In the genomic region with DNA sequence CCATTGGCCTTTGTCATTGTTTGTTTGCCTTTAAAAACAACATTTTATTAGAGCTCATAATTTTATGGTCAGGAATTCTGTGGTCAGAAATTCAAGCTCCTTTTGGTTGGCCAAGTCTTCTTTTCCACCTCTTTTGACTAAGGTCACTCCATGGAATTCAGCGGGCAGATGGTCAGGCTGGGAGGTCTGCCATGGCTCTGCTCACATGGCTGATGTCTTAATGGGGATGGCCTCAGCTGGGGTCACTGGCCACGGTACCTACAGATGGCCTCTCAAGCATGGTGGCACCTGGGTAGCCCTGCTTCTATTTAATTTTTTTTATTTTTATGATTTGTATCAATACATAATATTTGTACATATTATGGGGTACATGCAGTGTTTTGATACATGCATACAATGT, we compare ENCODE assay signal across 27 cellular contexts.
"Had no signal": no experiment of that assay in that cellular context is flagged by ENCODE, and none has a peak within 500 bp of the region (broad histone marks: within the 10 kb centered on the region; RNA-seq: fewer than 3 reads in every experiment).

No MANE protein-coding gene starts in this region.

- H3K4me3 ChIP-seq: stomach, suprapubic skin, testis, thoracic aorta, thyroid gland, tibial artery, tibial nerve, transverse colon, upper lobe of left lung, upper lobe of right lung, uterus, vagina had no signal

- H3K9me3 ChIP-seq: suprapubic skin, testis, thoracic aorta, thyroid gland, tibial artery, tibial nerve, transverse colon, upper lobe of left lung, upper lobe of right lung, uterus, vagina had no signal

- H3K36me3 ChIP-seq: stomach, suprapubic skin, thoracic aorta, thyroid gland, tibial artery, tibial nerve, transverse colon, upper lobe of left lung, upper lobe of right lung, uterus, vagina had no signal

- DNase-seq: stimulated activated CD4-positive, alpha-beta T cell treated with anti-CD3 and anti-CD28 coated beads, Interleukin-2, amount 100 ng/mL, for 48 hours; stimulated activated CD4-positive, alpha-beta T cell treated with anti-CD3 and anti-CD28 coated beads, Interleukin-4, amount 100 ng/mL, for 1 hour; stimulated activated CD4-positive, alpha-beta T cell treated with anti-CD3 and anti-CD28 coated beads, Interleukin-4, amount 100 ng/mL, for 24 hours; stimulated activated CD4-positive, alpha-beta T cell treated with anti-CD3 and anti-CD28 coated beads, Interleukin-4, amount 100 ng/mL, for 4 hours; stimulated activated CD8-positive, alpha-beta memory T cell treated with anti-CD3 and anti-CD28 coated beads, Interleukin-4, amount 100 ng/mL, for 48 hours; stimulated activated naive B cell treated with anti-CD40 and anti-IgM and Interleukin-4, amounts not matched to agents 10 μg/mL and 1 μg/mL and 100 μg/mL, for 72 hours; stimulated activated naive CD4-positive, alpha-beta T cell; stimulated activated naive CD4-positive, alpha-beta T cell treated with Interleukin-2 at 50 U/mL for 16 hours; stimulated activated naive CD8-positive, alpha-beta T cell treated with anti-CD3 and anti-CD28 coated beads, Interleukin-15, amount 100 ng/mL, for 72 hours; stimulated activated naive CD8-positive, alpha-beta T cell treated with anti-CD3 and anti-CD28 coated beads, Interleukin-15, Interleukin-2, amounts not matched to agents 100 U/mL and 50 U/mL, for 24 hours; stomach; substantia nigra; testis; thyroid gland; tibial artery; transverse colon; trophoblast cell; upper lobe of left lung; upper lobe of right lung; uterus had no signal

- H3K27me3 ChIP-seq: stomach, suprapubic skin, testis, thyroid gland, tibial artery, tibial nerve, transverse colon, upper lobe of left lung, upper lobe of right lung, uterus, vagina had no signal

- ATAC-seq: stimulated activated effector memory CD8-positive, alpha-beta T cell treated with anti-CD3 and anti-CD28 coated beads, Interleukin-12 subunit alpha, Interleukin-12 subunit beta, amount 100 ng/mL, for 72 hours; stimulated activated memory B cell treated with anti-CD40 and anti-IgM and Interleukin-4, amounts not matched to agents 10 μg/mL and 1 μg/mL and 100 μg/mL, for 72 hours; stimulated activated naive B cell treated with anti-CD40 and anti-IgM and Interleukin-4, amounts not matched to agents 10 μg/mL and 1 μg/mL and 100 μg/mL, for 72 hours; stimulated activated naive CD8-positive, alpha-beta T cell treated with anti-CD3 and anti-CD28 coated beads, Interleukin-15, amount 100 ng/mL, for 72 hours; stimulated activated naive CD8-positive, alpha-beta T cell treated with anti-CD3 and anti-CD28 coated beads, Interleukin-15, Interleukin-2, amounts not matched to agents 100 U/mL and 50 U/mL, for 24 hours; upper lobe of right lung had no signal

- H3K27ac ChIP-seq: stomach, suprapubic skin, testis, thoracic aorta, thyroid gland, tibial artery, tibial nerve, transverse colon, upper lobe of left lung, upper lobe of right lung, uterus, vagina had no signal

- H3K4me1 ChIP-seq: stomach, testis, thyroid gland, tibial artery, transverse colon, upper lobe of left lung, upper lobe of right lung, uterus, vagina had no signal

- FAIRE-seq: urothelium cell line had no signal
